8 cellular contexts compared by ENCODE assay signal in genomic region chr11:777288-778255, GRCh38. TPM values are rescaled to one million over a fixed set of nuclear protein-coding genes. Genes with fewer than 3 reads are reported as not detected.
DNase-seq lines count a peak whose midpoint lies in the region; ATAC-seq and TF ChIP-seq lines count a peak whose summit lies in the region.

Gene GATD1, minus strand, starts transcription at chr11:777487. Its CDS starts 25 bp downstream, at chr11:777462.

- ATAC-seq in GM18858 (IDR thresholded peaks at IDR 0.05; ENCODE audit: unreplicated experiment) (peak; percentile 48), HG03095 (IDR thresholded peaks at IDR 0.05; ENCODE audit: unreplicated experiment) (peak; percentile 50)

- H3K4me2 ChIP-seq in smooth muscle cell, result peak within 1 kb of the TSS; percentile 100

- TF ChIP-seq POLR2A in breast epithelium (IDR thresholded peaks at IDR 0.05), result no peak

- H3K36me3 ChIP-seq in WERI-Rb-1, result peaks cover 26% of the 10 kb centered on the region
- no peaks in the 10 kb centered on the region for H3K36me3 ChIP-seq in breast epithelium
- no peaks in the 10 kb centered on the region for H3K36me3 ChIP-seq in smooth muscle cell (ENCODE audit: low read depth)

- H3K9me3 ChIP-seq in WERI-Rb-1 (ENCODE audit: severe bottlenecking), result no peaks in the 10 kb centered on the region
- H3K9me3 ChIP-seq in breast epithelium, result no peaks in the 10 kb centered on the region
- H3K9me3 ChIP-seq in smooth muscle cell (replicated peaks; ENCODE audit: low read depth), result no peaks in the 10 kb centered on the region

- H3K4me1 ChIP-seq in breast epithelium (peaks cover 7 to 12% of the 10 kb centered on the region in 2 donors), smooth muscle cell (ENCODE audit: low read depth) (peaks cover 17% of the 10 kb centered on the region)

- H3K4me3 ChIP-seq in WERI-Rb-1 (ENCODE audit: low read depth, low read length) (peak within 1 kb of the TSS; percentile 76), breast epithelium (peak within 1 kb of the TSS; percentile 89 to 99 (median 96)), smooth muscle cell (peak within 1 kb of the TSS; percentile 98)

- H3K27ac ChIP-seq in WERI-Rb-1 (peak within 1 kb of the TSS; percentile 88), breast epithelium (peak within 1 kb of the TSS; percentile 81 to 89), smooth muscle cell (ENCODE audit: low read depth) (peak within 1 kb of the TSS; percentile 23)

- DNase-seq in A172 (ENCODE audit: low spot score) (peak; percentile 77), NCI-H2171 treated with DMSO at 0.1 percent for 48 hours (lab: John Stamatoyannopoulos, UW) (peak; percentile 66), WERI-Rb-1 (peak; percentile 91), breast epithelium (ENCODE audit: low spot score in 2 of 2) (peak; percentile 87 to 94), iPS-NIHi7 (ENCODE audit: extremely low spot score) (peak; percentile 98), smooth muscle cell (lab: John Stamatoyannopoulos, UW; ENCODE audit: unreplicated experiment) (peak; percentile 85)

- WGBS in smooth muscle cell (ENCODE audit: low lambda C conversion rate), result 1% methylated on average over 40 of the region's 110 CpGs

- no peaks in the 10 kb centered on the region for H3F3A ChIP-seq in smooth muscle cell (ENCODE audit: low read depth)

- H3K27me3 ChIP-seq in WERI-Rb-1 (ENCODE audit: insufficient read depth, low read depth, severe bottlenecking) (no peaks in the 10 kb centered on the region), breast epithelium (no peaks in the 10 kb centered on the region), smooth muscle cell (ENCODE audit: low read depth) (no peaks in the 10 kb centered on the region)

- H3K79me2 ChIP-seq in smooth muscle cell (ENCODE audit: low read depth), result peaks cover 52% of the 10 kb centered on the region

- peaks cover 71% of the 10 kb centered on the region for H4K20me1 ChIP-seq in smooth muscle cell (ENCODE audit: low read depth)

- peak within 1 kb of the TSS; percentile 92 for H2AFZ ChIP-seq in smooth muscle cell (ENCODE audit: low read depth)

- intact Hi-C loops in breast epithelium (cut with DNase I; ENCODE audit: low total_unique reads), result loop anchor here (10.0 kb wide), 1 partner anchor 213 kb away; the partner anchor contains the start of genes LMNTD2 and RASSF7

- H3K9ac ChIP-seq in smooth muscle cell (ENCODE audit: low read depth), result peak within 1 kb of the TSS; percentile 91

- TF ChIP-seq CTCF in WERI-Rb-1 (IDR thresholded peaks at IDR 0.05; ENCODE audit: low read depth, low read length) (no peak), breast epithelium (IDR thresholded peaks at IDR 0.05) (no peak), smooth muscle cell (IDR thresholded peaks at IDR 0.05; ENCODE audit: borderline replicate concordance, insufficient read depth, poor library complexity, severe bottlenecking) (no peak)

RNA-seq across cellular contexts. Expression of gene GATD1, which starts in this region (rescaled TPM):
- total RNA-seq in A172 (2014; rRNA removed; shearing (Covaris generic)), result 33.7 and 42.7 TPM in 2 replicates
- total RNA-seq in breast epithelium (10 to 100 TPM in 2 of 3 donors, 1 to 10 TPM in 1; 9.9 to 17.4 (median 16.4) TPM), smooth muscle cell (12.9 and 18.5 TPM in 2 replicates)
- 11.7 and 20.2 TPM in 2 replicates for polyA plus RNA-seq in smooth muscle cell

Comparison
In these comparisons a context has a peak if more than half of its experiments do, and no peak if none do; other contexts are left out.
1. Peak in every context shown above with its lines: DNase-seq, ATAC-seq, H3K4me3 ChIP-seq and H3K27ac ChIP-seq.
2. H3K27ac ChIP-seq: peak in every context shown above with its lines; median percentile 88 in WERI-Rb-1; 85 in breast epithelium; 23 in smooth muscle cell.